Comparison of ENCODE assay signal across 21 cellular contexts in genomic region chr18:63440897-63441296, GRCh38.
DNase-seq lines count a peak whose midpoint lies in the region; ATAC-seq and TF ChIP-seq lines count a peak whose summit lies in the region.
"Had no signal": no experiment of that assay in that cellular context is flagged by ENCODE, and none has a peak within 500 bp of the region (broad histone marks: within the 10 kb centered on the region; RNA-seq: fewer than 3 reads in every experiment).

No MANE protein-coding gene starts in this region.

- H3K27ac ChIP-seq in HL-60 (replicated peaks) (0 out of 2 replicates have a peak overlapping the region, but pooled peaks have one; percentile 14), subcutaneous abdominal adipose tissue (ENCODE audit: low read depth, low read length) (peak overlapping the region; percentile 17)
- H3K27ac ChIP-seq: VCaP had no signal

- TF ChIP-seq CTCF in HL-60 (IDR thresholded peaks at IDR 0.05; ENCODE audit: insufficient read depth, low read length) = no peak

- H3K9ac ChIP-seq in subcutaneous abdominal adipose tissue (ENCODE audit: low read length in 5 of 5) = no peak overlapping the region

- H3K9me3 ChIP-seq in subcutaneous abdominal adipose tissue (ENCODE audit: control insufficient read depth in 5 of 5, low read length in 5 of 5) = no peaks in the 10 kb centered on the region
- H3K9me3 ChIP-seq: mucosa of descending colon, spleen, testis had no signal

- H3K27me3 ChIP-seq in HL-60 (ENCODE audit: insufficient read depth, poor library complexity, severe bottlenecking) (no peaks in the 10 kb centered on the region), subcutaneous abdominal adipose tissue (ENCODE audit: control insufficient read depth in 5 of 5, insufficient read depth in 4 of 5, low read length in 5 of 5) (no peaks in the 10 kb centered on the region)
- H3K27me3 ChIP-seq: spleen, testis had no signal

- ATAC-seq in GM19351 (IDR thresholded peaks at IDR 0.05; ENCODE audit: unreplicated experiment) = peak; percentile 46
- ATAC-seq: left lobe of liver had no signal

- H3K4me1 ChIP-seq in subcutaneous abdominal adipose tissue (ENCODE audit: control insufficient read depth in 5 of 5, insufficient read depth in 5 of 5, low read length in 5 of 5) = peaks cover 0 to 34% (median 24%) of the 10 kb centered on the region in 5 donors

- DNase-seq in HL-60 (ENCODE audit: low read depth in 1 of 2, low spot score in 1 of 2) = no peak
- peak; percentile 88 for DNase-seq in SIG-M5 treated with dmso at 0.1 percent for 504 hours (lab: John Stamatoyannopoulos, UW; ENCODE audit: unreplicated experiment)
- DNase-seq in NCI-H345 treated with DMSO at 0.1 percent for 48 hours (lab: John Stamatoyannopoulos, UW; ENCODE audit: unreplicated experiment) = no peak
- DNase-seq in T-helper 9 cell = no peak
- DNase-seq in NCI-H69 (lab: John Stamatoyannopoulos, UW) = no peak
- DNase-seq: activated gamma-delta T cell treated with Interleukin-2 at 50 U/mL for 16 hours; activated T-cell treated with anti-CD3 and anti-CD28 coated beads for 4 hours; amniotic stem cell; COR-L47; erythroblast; NCI-H1930; NCI-H446 treated with DMSO at 0.1 percent for 48 hours; SHP77; spleen; stimulated activated CD8-positive, alpha-beta memory T cell treated with anti-CD3 and anti-CD28 coated beads, Interleukin-4, amount 100 ng/mL, for 48 hours had no signal

- H3K36me3 ChIP-seq in subcutaneous abdominal adipose tissue (ENCODE audit: control insufficient read depth in 5 of 5, insufficient read depth in 5 of 5, low read length in 5 of 5) = no peaks in the 10 kb centered on the region
- H3K36me3 ChIP-seq: spleen had no signal

- H3K4me3 ChIP-seq in HL-60 (replicated peaks; ENCODE audit: insufficient read depth, low read length) = no peak overlapping the region
- no peak overlapping the region for H3K4me3 ChIP-seq in subcutaneous abdominal adipose tissue (ENCODE audit: low read depth in 1 of 5, low read length in 5 of 5)
- H3K4me3 ChIP-seq: mucosa of descending colon, spleen, testis had no signal
